In genomic region chr20:41178904-41179432, GRCh38 we compare ENCODE assay signal across 8 cellular contexts. TPM values are rescaled to one million over a fixed set of nuclear protein-coding genes. Genes with fewer than 3 reads are reported as not detected.
DNase-seq lines count a peak whose midpoint lies in the region; ATAC-seq and TF ChIP-seq lines count a peak whose summit lies in the region.

No MANE protein-coding gene starts in this region.

- no peaks in the 10 kb centered on the region for H3K27me3 Mint-ChIP-seq in nephron progenitor cell (ENCODE audit: low read depth, poor library complexity)
- H3K27me3 Mint-ChIP-seq in activated T-cell treated with anti-CD3 and anti-CD28 coated beads, Interleukin-2, amount 50 U/mL, for 4 hours (ENCODE audit: low read depth) = no peaks in the 10 kb centered on the region

- peaks cover 17% of the 10 kb centered on the region for H3K4me1 Mint-ChIP-seq in nephron progenitor cell
- peaks cover 8% of the 10 kb centered on the region for H3K4me1 Mint-ChIP-seq in activated T-cell treated with anti-CD3 and anti-CD28 coated beads, Interleukin-2, amount 50 U/mL, for 4 hours (ENCODE audit: low read depth)

- no peak for DNase-seq in AG10803 (ENCODE audit: low read depth)
- DNase-seq in NCI-H2107 (lab: John Stamatoyannopoulos, UW) = peak; percentile 6
- DNase-seq in choroid plexus epithelial cell (ENCODE audit: low read depth) = peak; percentile 74
- DNase-seq in nephron progenitor cell = no peak
- no peak for DNase-seq in NCI-H226
- no peak for DNase-seq in activated T-cell treated with anti-CD3 and anti-CD28 coated beads, Interleukin-2, amount 50 U/mL, for 4 hours

- H3K36me3 Mint-ChIP-seq in nephron progenitor cell (ENCODE audit: low read depth) = peaks cover 45% of the 10 kb centered on the region
- H3K36me3 Mint-ChIP-seq in activated T-cell treated with anti-CD3 and anti-CD28 coated beads, Interleukin-2, amount 50 U/mL, for 4 hours (ENCODE audit: insufficient read depth) = peaks cover 8% of the 10 kb centered on the region

- peak overlapping the region; percentile 89 for H3K27ac Mint-ChIP-seq in nephron progenitor cell

- TF ChIP-seq CTCF in AG10803 (conservative IDR thresholded peaks at IDR 0.05; ENCODE audit: low read length) (0 out of 2 replicates have a peak, but pooled peaks have one; percentile 2), choroid plexus epithelial cell (conservative IDR thresholded peaks at IDR 0.05; ENCODE audit: low read depth, low read length) (peak; percentile 36), nephron progenitor cell (IDR thresholded peaks at IDR 0.05) (no peak)

- no peak overlapping the region for H3K4me3 ChIP-seq in AG10803 (ENCODE audit: low read length)
- H3K4me3 ChIP-seq in choroid plexus epithelial cell (ENCODE audit: low read depth, low read length) = no peak overlapping the region

- ATAC-seq in GM21576 (IDR thresholded peaks at IDR 0.05; ENCODE audit: unreplicated experiment) (no peak), HG03045 (IDR thresholded peaks at IDR 0.05; ENCODE audit: unreplicated experiment) (no peak)
- ATAC-seq in activated T-cell treated with anti-CD3 and anti-CD28 coated beads, Interleukin-2, amount 50 U/mL, for 4 hours = no peak

- H3K9me3 Mint-ChIP-seq in nephron progenitor cell = no peaks in the 10 kb centered on the region
- H3K9me3 Mint-ChIP-seq in activated T-cell treated with anti-CD3 and anti-CD28 coated beads, Interleukin-2, amount 50 U/mL, for 4 hours = no peaks in the 10 kb centered on the region

- H3K4me3 Mint-ChIP-seq in nephron progenitor cell = no peak overlapping the region
- no peak overlapping the region for H3K4me3 Mint-ChIP-seq in activated T-cell treated with anti-CD3 and anti-CD28 coated beads, Interleukin-2, amount 50 U/mL, for 4 hours

RNA-seq across cellular contexts. Expression of gene PLCG1, which starts 41.6 kb away (rescaled TPM):
- total RNA-seq in activated T-cell treated with anti-CD3 and anti-CD28 coated beads, Interleukin-2, amount 50 U/mL, for 4 hours = 100 to 1,000 TPM in 1 of 3 donors, 10 to 100 TPM in 2; 89.1 to 104 (median 91.3) TPM

Comparison
In these comparisons a context has a peak if more than half of its experiments do, and no peak if none do; other contexts are left out.
1. DNase-seq: peak in NCI-H2107 (single experiment) and choroid plexus epithelial cell (single experiment); none in AG10803 (single experiment), nephron progenitor cell (single experiment), NCI-H226 (single experiment) and activated T-cell treated with anti-CD3 and anti-CD28 coated beads, Interleukin-2, amount 50 U/mL, for 4 hours (single experiment).